30 cellular contexts compared by ENCODE assay signal in the genomic region with DNA sequence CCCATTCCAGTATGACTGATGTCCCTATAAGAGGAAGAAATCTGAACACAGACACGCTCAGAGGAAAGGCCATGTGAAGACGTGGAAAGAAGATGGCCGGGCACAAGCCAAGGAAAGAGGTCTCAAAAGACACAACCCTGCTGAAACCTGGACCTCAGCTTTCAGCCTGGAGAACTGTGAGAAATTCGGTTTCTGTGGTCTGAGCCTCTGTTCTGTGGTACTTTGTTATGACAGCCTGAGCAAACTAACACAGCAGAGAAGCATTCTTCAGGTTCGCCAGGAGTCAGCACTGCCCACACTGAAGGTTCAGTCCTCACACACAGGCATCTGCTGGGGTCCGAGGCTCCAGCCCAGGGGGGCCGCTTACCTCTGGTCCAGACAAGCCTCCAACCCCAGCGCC. TPM values are rescaled to one million over a fixed set of nuclear protein-coding genes. Genes with fewer than 3 reads are reported as not detected.
"Had no signal": no experiment of that assay in that cellular context is flagged by ENCODE, and none has a peak within 500 bp of the region (broad histone marks: within the 10 kb centered on the region; RNA-seq: fewer than 3 reads in every experiment).

No MANE protein-coding gene starts in this region.

- DNase-seq: hippocampal formation; kidney glomerular epithelial cell; left cardiac atrium; left lung; lower lobe of right lung; mammary epithelial cell; midbrain; mucosa of descending colon; naive thymus-derived CD8-positive, alpha-beta T cell; nucleus accumbens; posterior cingulate gyrus; retina; right cardiac atrium; stimulated activated CD4-positive, alpha-beta T cell treated with anti-CD3 and anti-CD28 coated beads, Interleukin-1b, Interleukin-23, amount 100 ng/mL, for 48 hours; stimulated activated CD4-positive, alpha-beta T cell treated with anti-CD3 and anti-CD28 coated beads, Interleukin-2, amount 100 ng/mL, for 48 hours; stimulated activated CD4-positive, alpha-beta T cell treated with anti-CD3 and anti-CD28 coated beads, Interleukin-4, amount 100 ng/mL, for 4 hours; stimulated activated CD8-positive, alpha-beta memory T cell treated with anti-CD3 and anti-CD28 coated beads, Interleukin-4, amount 100 ng/mL, for 48 hours; stimulated activated naive CD4-positive, alpha-beta T cell treated with Interleukin-2 at 50 U/mL for 16 hours; stimulated activated naive CD8-positive, alpha-beta T cell treated with anti-CD3 and anti-CD28 coated beads, Interleukin-15, amount 100 ng/mL, for 72 hours; substantia nigra; uterus had no signal

- H3K27me3 ChIP-seq: left lung, pancreas, tibial nerve, uterus had no signal

- H3K4me3 ChIP-seq: left lung, lower lobe of right lung, mucosa of descending colon, pancreas, prostate gland, skin epidermis, tibial nerve, uterus had no signal

- H3K27me3 Mint-ChIP-seq: stimulated activated memory B cell treated with anti-CD40 and anti-IgM and Interleukin-4, amounts not matched to agents 10 μg/mL and 1 μg/mL and 100 μg/mL, for 72 hours; stimulated activated naive CD8-positive, alpha-beta T cell treated with anti-CD3 and anti-CD28 coated beads, Interleukin-15, amount 100 ng/mL, for 72 hours; type B pancreatic cell had no signal

- H3K27ac ChIP-seq: left lung, lower lobe of right lung, pancreas, prostate gland, skin epidermis, tibial nerve, uterus had no signal

- H3K27ac Mint-ChIP-seq: naive thymus-derived CD8-positive, alpha-beta T cell; nephron; stimulated activated memory B cell treated with anti-CD40 and anti-IgM and Interleukin-4, amounts not matched to agents 10 μg/mL and 1 μg/mL and 100 μg/mL, for 72 hours; type B pancreatic cell had no signal

- H3K4me1 ChIP-seq: left lung, lower lobe of right lung, pancreas, prostate gland, uterus had no signal

- H3K9me3 Mint-ChIP-seq: nephron; stimulated activated memory B cell treated with anti-CD40 and anti-IgM and Interleukin-4, amounts not matched to agents 10 μg/mL and 1 μg/mL and 100 μg/mL, for 72 hours; stimulated activated naive CD8-positive, alpha-beta T cell treated with anti-CD3 and anti-CD28 coated beads, Interleukin-15, amount 100 ng/mL, for 72 hours; type B pancreatic cell had no signal

- H3K36me3 Mint-ChIP-seq: naive thymus-derived CD8-positive, alpha-beta T cell; stimulated activated memory B cell treated with anti-CD40 and anti-IgM and Interleukin-4, amounts not matched to agents 10 μg/mL and 1 μg/mL and 100 μg/mL, for 72 hours had no signal

- FAIRE-seq: keratinocyte, pancreas had no signal

- H3K9me3 ChIP-seq: left lung, lower lobe of right lung, mucosa of descending colon, pancreas, prostate gland, tibial nerve, uterus had no signal

- H3K4me3 Mint-ChIP-seq: naive thymus-derived CD8-positive, alpha-beta T cell; nephron; stimulated activated memory B cell treated with anti-CD40 and anti-IgM and Interleukin-4, amounts not matched to agents 10 μg/mL and 1 μg/mL and 100 μg/mL, for 72 hours; stimulated activated naive CD8-positive, alpha-beta T cell treated with anti-CD3 and anti-CD28 coated beads, Interleukin-15, amount 100 ng/mL, for 72 hours; type B pancreatic cell had no signal

- H3K36me3 ChIP-seq: prostate gland, uterus had no signal

- ATAC-seq: left cardiac atrium; left lung; mucosa of descending colon; naive thymus-derived CD8-positive, alpha-beta T cell; pancreas; right cardiac atrium; sciatic nerve; stimulated activated naive CD8-positive, alpha-beta T cell treated with anti-CD3 and anti-CD28 coated beads, Interleukin-15, amount 100 ng/mL, for 72 hours had no signal

- H3K4me1 Mint-ChIP-seq: naive thymus-derived CD8-positive, alpha-beta T cell; nephron; stimulated activated memory B cell treated with anti-CD40 and anti-IgM and Interleukin-4, amounts not matched to agents 10 μg/mL and 1 μg/mL and 100 μg/mL, for 72 hours; stimulated activated naive CD8-positive, alpha-beta T cell treated with anti-CD3 and anti-CD28 coated beads, Interleukin-15, amount 100 ng/mL, for 72 hours had no signal

RNA-seq across cellular contexts. Expression of gene SEC16B, which starts 37.7 kb away (rescaled TPM):
- total RNA-seq: naive thymus-derived CD8-positive, alpha-beta T cell had no signal
- polyA plus RNA-seq: naive thymus-derived CD8-positive, alpha-beta T cell had no signal
